10 cellular contexts compared by ENCODE assay signal in genomic region chr11:36056160-36056751, GRCh38.
A peak's percentile ranks its signal among the peaks of the same experiment; 100 is the strongest.
DNase-seq lines count a peak whose midpoint lies in the region; ATAC-seq and TF ChIP-seq lines count a peak whose summit lies in the region.
"Had no signal": no experiment of that assay in that cellular context is flagged by ENCODE, and none has a peak within 500 bp of the region (broad histone marks: within the 10 kb centered on the region; RNA-seq: fewer than 3 reads in every experiment).

No MANE protein-coding gene starts in this region.

- peaks cover 3% of the 10 kb centered on the region for H3K27me3 Mint-ChIP-seq in nephron progenitor cell (ENCODE audit: low read depth, poor library complexity)
- H3K27me3 Mint-ChIP-seq in naive thymus-derived CD8-positive, alpha-beta T cell = peaks cover 13 to 34% (median 21%) of the 10 kb centered on the region in 5 donors

- CTCF ChIA-PET in mammary epithelial cell (lab: Charles Lee; ENCODE audit: low non-redundant PET) = interaction anchor here (0.6 to 1.9 kb wide), 3 partner anchors 22 to 800 kb away, joined by 3 to 13 read pairs (median 3); no protein-coding TSS in a partner anchor

- H3K27ac Mint-ChIP-seq in nephron progenitor cell = no peak overlapping the region
- H3K27ac Mint-ChIP-seq in naive thymus-derived CD8-positive, alpha-beta T cell = no peak overlapping the region

- dilution Hi-C loops in mammary epithelial cell (cut with HindIII; ENCODE audit: low sequenced_read_pairs) = no loop called here

- in situ Hi-C loops in mammary epithelial cell (cut with MboI; ENCODE audit: low sequenced_read_pairs in 2 of 2) = loop anchor here in 1 of 2 donors (25.0 kb wide), 2 partner anchors 206 to 444 kb away; partner anchors contain the start of gene FJX1

- H3K36me3 Mint-ChIP-seq in nephron progenitor cell (ENCODE audit: low read depth) = peaks cover 60% of the 10 kb centered on the region
- H3K36me3 Mint-ChIP-seq in naive thymus-derived CD8-positive, alpha-beta T cell = peaks cover 0 to 10% (median 3%) of the 10 kb centered on the region in 3 donors

- no peak overlapping the region for H2AFZ ChIP-seq in mammary epithelial cell (ENCODE audit: low read depth, low read length)

- H3K27ac ChIP-seq in mammary epithelial cell (ENCODE audit: insufficient read depth, low read depth, low read length) = no peak overlapping the region

- H3K9me3 Mint-ChIP-seq in nephron progenitor cell = peaks cover 18% of the 10 kb centered on the region
- H3K9me3 Mint-ChIP-seq in naive thymus-derived CD8-positive, alpha-beta T cell = peaks cover 0 to 33% (median 5%) of the 10 kb centered on the region in 9 donors

- DNase-seq in ELR (ENCODE audit: low read depth) (peak; percentile 48), LHCN-M2 (ENCODE audit: low read depth) (peak; percentile 43), mammary epithelial cell (peak; percentile 24), nephron progenitor cell (peak; percentile 41), midbrain (lab: John Stamatoyannopoulos, UW) (no peak), GM19240 (ENCODE audit: insufficient read length, low spot score) (no peak)
- DNase-seq in naive thymus-derived CD8-positive, alpha-beta T cell = no peak
- DNase-seq: activated CD4-positive, alpha-beta T cell treated with anti-CD3 and anti-CD28 coated beads for 1 hour; stimulated activated naive CD8-positive, alpha-beta T cell treated with anti-CD3 and anti-CD28 coated beads, Interleukin-15, Interleukin-2, amounts not matched to agents 100 U/mL and 50 U/mL, for 24 hours had no signal

- H3K4me1 Mint-ChIP-seq in nephron progenitor cell = peaks cover 41% of the 10 kb centered on the region
- no peaks in the 10 kb centered on the region for H3K4me1 Mint-ChIP-seq in naive thymus-derived CD8-positive, alpha-beta T cell

- intact Hi-C loops in mammary epithelial cell (cut with micrococcal nuclease) = loop anchor here (1.0 kb wide), 2 partner anchors 234 to 440 kb away; no protein-coding TSS in a partner anchor

- no peaks in the 10 kb centered on the region for H3K36me3 ChIP-seq in mammary epithelial cell (ENCODE audit: insufficient read depth, low read length)

- no peak overlapping the region for H3K4me3 ChIP-seq in mammary epithelial cell (replicated peaks in 1 of 3; ENCODE audit: insufficient read depth in 1 of 3, low read depth in 2 of 3, low read length in 3 of 3)

- no peak overlapping the region for H3K4me2 ChIP-seq in mammary epithelial cell (ENCODE audit: insufficient read depth, low read depth, low read length)

- POLR2A ChIA-PET in naive thymus-derived CD8-positive, alpha-beta T cell (lab: Charles Lee) = no interaction called here

- no peaks in the 10 kb centered on the region for H3K9me3 ChIP-seq in mammary epithelial cell (replicated peaks; ENCODE audit: insufficient read depth, low read length)

- H3K27me3 ChIP-seq in mammary epithelial cell (ENCODE audit: insufficient read depth, low read length) = no peaks in the 10 kb centered on the region

- H3K79me2 ChIP-seq in mammary epithelial cell (ENCODE audit: insufficient read depth, low read length) = no peaks in the 10 kb centered on the region

- ATAC-seq in HG03159 (IDR thresholded peaks at IDR 0.05; ENCODE audit: unreplicated experiment) = no peak
- no peak for ATAC-seq in naive thymus-derived CD8-positive, alpha-beta T cell
- ATAC-seq: stimulated activated naive CD8-positive, alpha-beta T cell treated with anti-CD3 and anti-CD28 coated beads, Interleukin-15, Interleukin-2, amounts not matched to agents 100 U/mL and 50 U/mL, for 24 hours had no signal

- no peak overlapping the region for H3K4me3 Mint-ChIP-seq in nephron progenitor cell
- no peak overlapping the region for H3K4me3 Mint-ChIP-seq in naive thymus-derived CD8-positive, alpha-beta T cell

- no peaks in the 10 kb centered on the region for H3K4me1 ChIP-seq in mammary epithelial cell (ENCODE audit: insufficient read depth, low read length)

- BruUV-seq in mammary epithelial cell (replicated peaks; lab: Mats Ljungman, UMichigan) = no TSS peak

- TF ChIP-seq CTCF in mammary epithelial cell (conservative IDR thresholded peaks at IDR 0.05 in 1 of 2, IDR thresholded peaks at IDR 0.05 in 1 of 2; ENCODE audit: extremely low read depth in 1 of 2, insufficient read depth in 1 of 2, low read depth in 1 of 2, low read length in 2 of 2) = peak; percentile 64 to 78
- peak; percentile 55 for TF ChIP-seq CTCF in nephron progenitor cell (IDR thresholded peaks at IDR 0.05)

- 86% methylated on average over 6 of the region's 8 CpGs for WGBS in mammary epithelial cell (ENCODE audit: low coverage, missing lambda C conversion rate)

- H3K9ac ChIP-seq in mammary epithelial cell (ENCODE audit: insufficient read depth, low read length) = no peak overlapping the region

- H4K20me1 ChIP-seq in mammary epithelial cell (ENCODE audit: insufficient read depth, low read length) = no peaks in the 10 kb centered on the region

Comparison
In these comparisons a context has a peak if more than half of its experiments do, and no peak if none do; other contexts are left out.
1. DNase-seq: peak in ELR (single experiment), LHCN-M2 (single experiment), mammary epithelial cell (single experiment) and nephron progenitor cell (single experiment); none in naive thymus-derived CD8-positive, alpha-beta T cell (0 of 10), midbrain (single experiment) and GM19240 (single experiment).